ENCODE assay signal across 8 cellular contexts in the genomic region with DNA sequence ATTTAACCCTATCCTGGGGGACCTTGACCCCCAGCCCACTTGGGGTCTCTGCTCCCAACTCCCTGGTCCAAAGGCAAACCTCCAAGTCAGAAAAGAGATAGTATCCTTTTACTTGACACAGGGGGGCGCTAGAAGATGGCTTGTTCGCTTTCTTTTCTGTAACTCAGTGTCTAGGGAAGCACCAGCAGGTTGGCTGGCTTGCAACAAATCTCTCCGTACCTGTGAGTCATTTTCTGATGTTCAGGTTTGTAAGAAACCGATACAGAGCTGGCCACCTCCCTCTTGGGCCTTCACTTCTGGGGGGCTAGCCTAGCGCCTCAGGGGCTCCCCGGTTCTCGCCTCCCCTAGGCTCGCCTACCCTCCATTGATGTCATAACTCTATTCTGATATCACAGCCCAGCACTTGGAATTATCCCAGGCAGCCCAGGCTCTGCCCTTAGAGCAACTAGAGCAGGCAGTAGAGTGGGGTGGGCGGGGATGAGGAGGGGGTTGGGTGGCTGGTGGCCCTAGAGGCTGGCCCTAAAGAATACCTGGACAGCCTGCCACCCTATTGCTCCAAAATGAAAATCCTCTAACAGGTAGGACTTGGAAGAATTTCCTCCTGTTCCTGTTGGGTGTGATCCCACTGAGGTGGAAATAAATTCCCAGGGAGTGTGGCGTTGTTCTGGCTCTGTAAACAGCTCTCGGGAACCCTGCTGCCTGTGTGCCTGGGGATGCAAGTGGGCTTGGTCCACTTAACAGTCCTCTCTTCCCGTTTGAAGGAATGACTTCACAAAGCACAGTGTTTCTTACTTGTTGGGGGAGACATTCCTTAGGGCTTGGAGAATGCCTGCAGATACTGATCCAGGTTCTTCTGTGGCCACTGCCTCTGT.
DNase-seq lines count a peak whose midpoint lies in the region; ATAC-seq and TF ChIP-seq lines count a peak whose summit lies in the region.

No MANE protein-coding gene starts in this region.

- WGBS in psoas muscle, 3 donors = 51 to 55% (median 51%) methylated on average over 12 of the region's 12 CpGs

- no peak overlapping the region for H3K9ac ChIP-seq in OCI-LY1 (ENCODE audit: low read length)

- no peaks in the 10 kb centered on the region for H3K9me3 ChIP-seq in OCI-LY1 (ENCODE audit: low read length)
- no peaks in the 10 kb centered on the region for H3K9me3 ChIP-seq in psoas muscle

- no peak overlapping the region for H3K4me3 ChIP-seq in OCI-LY1 (ENCODE audit: low read depth, low read length, poor library complexity, severe bottlenecking)
- H3K4me3 ChIP-seq in psoas muscle = no peak overlapping the region

- intact Hi-C loops in head of caudate nucleus (cut with DNase I) = loop anchor here (5.0 kb wide), 2 partner anchors 138 to 158 kb away; no protein-coding TSS in a partner anchor
- intact Hi-C loops in psoas muscle (cut with DNase I) = loop anchor here (2.0 to 10.0 kb wide), 3 partner anchors 131 to 381 kb away; partner anchors contain the start of gene PLA2G3 (in 1 of the 2)

- H2AFZ ChIP-seq in OCI-LY1 (ENCODE audit: low read length) = no peak overlapping the region

- H3K36me3 ChIP-seq in OCI-LY1 (ENCODE audit: insufficient read depth, low read length) = no peaks in the 10 kb centered on the region
- no peaks in the 10 kb centered on the region for H3K36me3 ChIP-seq in psoas muscle (ENCODE audit: insufficient read depth in 1 of 2, low read depth in 1 of 2)

- TF ChIP-seq RAD21 in Ishikawa (IDR thresholded peaks at IDR 0.05; ENCODE audit: low read depth) = peak; percentile 95

- no peaks in the 10 kb centered on the region for H3K79me2 ChIP-seq in OCI-LY1 (ENCODE audit: insufficient read depth, low read length)

- H3K4me2 ChIP-seq in OCI-LY1 (ENCODE audit: low read length) = no peak overlapping the region

- ATAC-seq in psoas muscle (peak; percentile 65 to 85 (median 72)), HG03520 (IDR thresholded peaks at IDR 0.05; ENCODE audit: unreplicated experiment) (no peak), GM19452 (IDR thresholded peaks at IDR 0.05; ENCODE audit: unreplicated experiment) (no peak)

- peak; percentile 69 for TF ChIP-seq CTCF in OCI-LY1 (IDR thresholded peaks at IDR 0.05; ENCODE audit: low read length)
- TF ChIP-seq CTCF in psoas muscle (IDR thresholded peaks at IDR 0.05) = peak; percentile 59

- DNase-seq in DMS114 treated with DMSO at 0.1 percent for 48 hours (lab: John Stamatoyannopoulos, UW; ENCODE audit: unreplicated experiment) (peak; percentile 55), head of caudate nucleus (peak in 32 of 42 donors; percentile 30 to 83 (median 59)), psoas muscle (peak in 1 of 2 donors; percentile 21)
- DNase-seq in activated gamma-delta T cell treated with anti-CD3 and anti-CD28 coated beads, Interleukin-2, amount 50 U/mL, for 16 hours (ENCODE audit: low read depth) = peak; percentile 15

- H3K27ac ChIP-seq in OCI-LY1 (ENCODE audit: low read depth, low read length, poor library complexity, severe bottlenecking) = no peak overlapping the region
- H3K27ac ChIP-seq in psoas muscle = no peak overlapping the region

- TF ChIP-seq EP300 in Ishikawa (IDR thresholded peaks at IDR 0.05; ENCODE audit: borderline replicate concordance) = no peak

- H3K9me2 ChIP-seq in OCI-LY1 (ENCODE audit: low read depth, low read length) = no peaks in the 10 kb centered on the region

- H3K4me1 ChIP-seq in OCI-LY1 (ENCODE audit: insufficient read depth, low read length, severe bottlenecking) = no peaks in the 10 kb centered on the region
- H3K4me1 ChIP-seq in psoas muscle = no peaks in the 10 kb centered on the region

- no peaks in the 10 kb centered on the region for H3F3A ChIP-seq in OCI-LY1 (ENCODE audit: insufficient read depth, low read length)

- no peaks in the 10 kb centered on the region for H4K20me1 ChIP-seq in OCI-LY1 (ENCODE audit: insufficient read depth, low read length)

- H3K27me3 ChIP-seq in OCI-LY1 (ENCODE audit: insufficient read depth, low read length) (no peaks in the 10 kb centered on the region), psoas muscle (ENCODE audit: insufficient read depth in 3 of 3, low read length in 2 of 3) (no peaks in the 10 kb centered on the region)

TF ChIP-seq in Ishikawa, 13 proteins besides CTCF, POLR2A, EP300 and RAD21:
- 0 out of 2 replicates have a peak, but pooled peaks have one; percentile 58 for TF ChIP-seq ZBTB7A (IDR thresholded peaks at IDR 0.05; ENCODE audit: low read depth)
- TF ChIP-seq CEBPB (IDR thresholded peaks at IDR 0.05) = no peak

Comparison
In these comparisons a context has a peak if more than half of its experiments do, and no peak if none do; other contexts are left out.
1. ATAC-seq: peak in psoas muscle (4 of 4); none in HG03520 (single experiment) and GM19452 (single experiment).